9 cellular contexts compared by ENCODE assay signal in genomic region chr5:80141681-80142080, GRCh38.
DNase-seq lines count a peak whose midpoint lies in the region; ATAC-seq and TF ChIP-seq lines count a peak whose summit lies in the region.
"Had no signal": no experiment of that assay in that cellular context is flagged by ENCODE, and none has a peak within 500 bp of the region (broad histone marks: within the 10 kb centered on the region; RNA-seq: fewer than 3 reads in every experiment).

No MANE protein-coding gene starts in this region.

- no peaks in the 10 kb centered on the region for H3K9me3 ChIP-seq in neural progenitor cell (ENCODE audit: low read depth)

- H3K4me1 Mint-ChIP-seq in stimulated activated naive CD8-positive, alpha-beta T cell treated with anti-CD3 and anti-CD28 coated beads, Interleukin-15, Interleukin-2, amounts not matched to agents 100 ng/mL and 50 ng/mL, for 24 hours (ENCODE audit: low read depth): peaks cover 60% of the 10 kb centered on the region
- H3K4me1 Mint-ChIP-seq in dendritic cell treated with granulocyte-macrophage colony-stimulating factor and Interleukin-4, amounts not matched to agents 40 ng/mL and 50 ng/mL, for 4 days (ENCODE audit: low read depth): peaks cover 86% of the 10 kb centered on the region
- peaks cover 33% of the 10 kb centered on the region for H3K4me1 Mint-ChIP-seq in neural progenitor cell

- H3K79me2 ChIP-seq in neural progenitor cell (ENCODE audit: low read depth): peaks cover 3% of the 10 kb centered on the region

- peak overlapping the region; percentile 70 for H3K27ac Mint-ChIP-seq in stimulated activated naive CD8-positive, alpha-beta T cell treated with anti-CD3 and anti-CD28 coated beads, Interleukin-15, Interleukin-2, amounts not matched to agents 100 ng/mL and 50 ng/mL, for 24 hours
- H3K27ac Mint-ChIP-seq in dendritic cell treated with granulocyte-macrophage colony-stimulating factor and Interleukin-4, amounts not matched to agents 40 ng/mL and 50 ng/mL, for 4 days: peak overlapping the region; percentile 89
- peak overlapping the region; percentile 83 for H3K27ac Mint-ChIP-seq in neural progenitor cell

- H3K4me1 ChIP-seq in neural progenitor cell: peaks cover 41% of the 10 kb centered on the region

- no peak for ATAC-seq in stimulated activated naive CD8-positive, alpha-beta T cell treated with anti-CD3 and anti-CD28 coated beads, Interleukin-15, Interleukin-2, amounts not matched to agents 100 U/mL and 50 U/mL, for 24 hours
- no peak for ATAC-seq in HG03342 (IDR thresholded peaks at IDR 0.05; ENCODE audit: unreplicated experiment)

- peaks cover 27% of the 10 kb centered on the region for H3K36me3 Mint-ChIP-seq in stimulated activated naive CD8-positive, alpha-beta T cell treated with anti-CD3 and anti-CD28 coated beads, Interleukin-15, Interleukin-2, amounts not matched to agents 100 ng/mL and 50 ng/mL, for 24 hours (ENCODE audit: low read depth)
- peaks cover 54% of the 10 kb centered on the region for H3K36me3 Mint-ChIP-seq in dendritic cell treated with granulocyte-macrophage colony-stimulating factor and Interleukin-4, amounts not matched to agents 40 ng/mL and 50 ng/mL, for 4 days (ENCODE audit: low read depth)
- H3K36me3 Mint-ChIP-seq in neural progenitor cell: peaks cover 13% of the 10 kb centered on the region

- intact Hi-C loops in dendritic cell treated with granulocyte-macrophage colony-stimulating factor and Interleukin-4, amounts not matched to agents 40 ng/mL and 50 ng/mL, for 4 days (cut with micrococcal nuclease): loop anchor here (2.0 kb wide), 1 partner anchor 15 kb away; no protein-coding TSS in a partner anchor

- H2AFZ ChIP-seq in neural progenitor cell (replicated peaks): no peak overlapping the region

- TF ChIP-seq CTCF in neural progenitor cell (IDR thresholded peaks at IDR 0.05): no peak

- no peaks in the 10 kb centered on the region for H3K27me3 ChIP-seq in neural progenitor cell

- peaks cover 15% of the 10 kb centered on the region for H4K20me1 ChIP-seq in neural progenitor cell (ENCODE audit: low read depth)

- no peak overlapping the region for H3K9ac ChIP-seq in neural progenitor cell

- peak overlapping the region; percentile 12 for H3K4me3 ChIP-seq in neural progenitor cell

- peaks cover 79% of the 10 kb centered on the region for H3F3A ChIP-seq in neural progenitor cell (ENCODE audit: low read depth)

- peak overlapping the region; percentile 25 for H3K4me3 Mint-ChIP-seq in stimulated activated naive CD8-positive, alpha-beta T cell treated with anti-CD3 and anti-CD28 coated beads, Interleukin-15, Interleukin-2, amounts not matched to agents 100 ng/mL and 50 ng/mL, for 24 hours
- no peak overlapping the region for H3K4me3 Mint-ChIP-seq in dendritic cell treated with granulocyte-macrophage colony-stimulating factor and Interleukin-4, amounts not matched to agents 40 ng/mL and 50 ng/mL, for 4 days
- peak overlapping the region; percentile 1 for H3K4me3 Mint-ChIP-seq in neural progenitor cell

- DNase-seq in stimulated activated naive CD8-positive, alpha-beta T cell treated with anti-CD3 and anti-CD28 coated beads, Interleukin-15, Interleukin-2, amounts not matched to agents 100 U/mL and 50 U/mL, for 24 hours: no peak
- no peak for DNase-seq in neural progenitor cell (ENCODE audit: low spot score)
- no peak for DNase-seq in NCI-H82 (lab: John Stamatoyannopoulos, UW)
- DNase-seq in SIG-M5 treated with dmso at 0.1 percent for 504 hours (lab: John Stamatoyannopoulos, UW; ENCODE audit: unreplicated experiment): no peak
- no peak for DNase-seq in NCI-H526 treated with DMSO at 0.1 percent for 48 hours (lab: John Stamatoyannopoulos, UW)
- DNase-seq: activated CD4-positive, alpha-beta T cell treated with anti-CD3 and anti-CD28 coated beads for 1 hour had no signal

- peak overlapping the region; percentile 94 for H3K27ac ChIP-seq in neural progenitor cell

- H3K4me2 ChIP-seq in neural progenitor cell: peak overlapping the region; percentile 46

- H3K9me3 Mint-ChIP-seq in stimulated activated naive CD8-positive, alpha-beta T cell treated with anti-CD3 and anti-CD28 coated beads, Interleukin-15, Interleukin-2, amounts not matched to agents 100 ng/mL and 50 ng/mL, for 24 hours: no peaks in the 10 kb centered on the region
- H3K9me3 Mint-ChIP-seq in dendritic cell treated with granulocyte-macrophage colony-stimulating factor and Interleukin-4, amounts not matched to agents 40 ng/mL and 50 ng/mL, for 4 days: no peaks in the 10 kb centered on the region
- H3K9me3 Mint-ChIP-seq in neural progenitor cell: no peaks in the 10 kb centered on the region

- H3K27me3 Mint-ChIP-seq in stimulated activated naive CD8-positive, alpha-beta T cell treated with anti-CD3 and anti-CD28 coated beads, Interleukin-15, Interleukin-2, amounts not matched to agents 100 ng/mL and 50 ng/mL, for 24 hours: no peaks in the 10 kb centered on the region
- H3K27me3 Mint-ChIP-seq in dendritic cell treated with granulocyte-macrophage colony-stimulating factor and Interleukin-4, amounts not matched to agents 40 ng/mL and 50 ng/mL, for 4 days: no peaks in the 10 kb centered on the region
- peaks cover 4% of the 10 kb centered on the region for H3K27me3 Mint-ChIP-seq in neural progenitor cell (ENCODE audit: insufficient read depth, low read depth)

- no peaks in the 10 kb centered on the region for H3K36me3 ChIP-seq in neural progenitor cell
